ENCODE assay signal across 36 cellular contexts in genomic region chr1:58356402-58356801, GRCh38.
"Had no signal": no experiment of that assay in that cellular context is flagged by ENCODE, and none has a peak within 500 bp of the region (broad histone marks: within the 10 kb centered on the region; RNA-seq: fewer than 3 reads in every experiment).

No MANE protein-coding gene starts in this region.

- H3K36me3 ChIP-seq: adrenal gland, brain microvascular endothelial cell, breast epithelium had no signal

- H3K4me3 ChIP-seq: adrenal gland, body of pancreas, breast epithelium had no signal

- ATAC-seq: activated CD8-positive, alpha-beta T cell treated with anti-CD3 and anti-CD28 coated beads for 36 hours; activated naive CD4-positive, alpha-beta T cell treated with anti-CD3 and anti-CD28 coated beads, Interleukin-2, amount 50 U/mL, for 72 hours; activated T-cell treated with anti-CD3 and anti-CD28 coated beads, Interleukin-2, amount 50 U/mL, for 4 hours; activated T-cell treated with anti-CD3 and anti-CD28 coated beads, Interleukin-2, amount 50 U/mL, for 72 hours; activated T-helper 17 cell treated with anti-CD3 and anti-CD28 coated beads, Interleukin-2, amount 50 U/mL, for 72 hours; body of pancreas had no signal

- H3K27ac Mint-ChIP-seq: activated B cell treated with CpG ODN at 0.5 μM for 24 hours; activated CD4-positive, alpha-beta memory T cell treated with anti-CD3 and anti-CD28 coated beads for 36 hours; activated CD4-positive, alpha-beta T cell treated with anti-CD3 and anti-CD28 coated beads, Interleukin-2, amount 10 ng/mL, durations not matched to agents 24 days and 14 days; activated CD8-positive, alpha-beta T cell treated with anti-CD3 and anti-CD28 coated beads for 36 hours; activated naive CD4-positive, alpha-beta T cell treated with anti-CD3 and anti-CD28 coated beads for 36 hours; activated naive CD8-positive, alpha-beta T cell treated with anti-CD3 and anti-CD28 coated beads for 36 hours; activated T-cell treated with anti-CD3 and anti-CD28 coated beads, Interleukin-2, amount 50 U/mL, for 72 hours; activated T-helper 1 cell treated with anti-CD3 and anti-CD28 coated beads, Interleukin-12 subunit alpha, Interleukin-12 subunit beta, Interleukin-2, Interleukin-4 antibody, amounts not matched to agents 30 ng/mL and 10 ng/mL and 1 ng/mL, durations not matched to agents 14 hours and 24 hours and 36 hours; activated T-helper 17 cell treated with anti-CD3 and anti-CD28 coated beads, Interleukin-2, amount 50 U/mL, for 72 hours; T-helper 1 cell treated with Interleukin-12 subunit alpha and Interleukin-12 subunit beta and Interleukin-4 antibody, amounts not matched to agents 30 μg/mL and 1 μg/mL, for 36 hours; T-helper 2 cell treated with Interferon-gamma antibody and Interleukin-4, amounts not matched to agents 5 μg/mL and 100 μg/mL, for 36 hours had no signal

- H3K4me1 ChIP-seq: adrenal gland, breast epithelium had no signal

- DNase-seq: activated B cell treated with CpG ODN at 0.5 μM for 24 hours; activated CD4-positive, alpha-beta memory T cell treated with anti-CD3 and anti-CD28 coated beads for 36 hours; activated CD4-positive, alpha-beta T cell treated with anti-CD3 and anti-CD28 coated beads for 4 hours; activated CD4-positive, alpha-beta T cell treated with anti-CD3 and anti-CD28 coated beads, Interleukin-2, amount 10 ng/mL, durations not matched to agents 24 days and 14 days; activated CD4-positive, alpha-beta T cell treated with anti-CD3 and anti-CD28 coated beads, Interleukin-2, amount 50 U/mL, for 1 hour; activated CD4-positive, alpha-beta T cell treated with anti-CD3 and anti-CD28 coated beads, Interleukin-2, amount 50 U/mL, for 4 hours; activated CD4-positive, CD25-positive, alpha-beta regulatory T cell treated with anti-CD3 and anti-CD28 coated beads, Interleukin-2, amount 50 U/mL, for 72 hours; activated CD8-positive, alpha-beta memory T cell treated with anti-CD3 and anti-CD28 coated beads, Interleukin-2, amount 50 U/mL, for 4 hours; activated CD8-positive, alpha-beta T cell treated with anti-CD3 and anti-CD28 coated beads for 36 hours; activated effector memory CD4-positive, alpha-beta T cell treated with anti-CD3 and anti-CD28 coated beads, Interleukin-2, amount 50 U/mL, for 16 hours; activated gamma-delta T cell treated with Interleukin-2 at 50 U/mL for 16 hours; activated naive CD4-positive, alpha-beta T cell; activated naive CD4-positive, alpha-beta T cell treated with anti-CD3 and anti-CD28 coated beads for 36 hours; activated naive CD4-positive, alpha-beta T cell treated with anti-CD3 and anti-CD28 coated beads, Interleukin-2, amount 50 U/mL, for 16 hours; activated naive CD8-positive, alpha-beta T cell treated with anti-CD3 and anti-CD28 coated beads for 36 hours; activated T-cell treated with anti-CD3 and anti-CD28 coated beads for 4 hours; activated T-cell treated with anti-CD3 and anti-CD28 coated beads, Interleukin-2, amount 50 U/mL, for 1 hour; activated T-cell treated with anti-CD3 and anti-CD28 coated beads, Interleukin-2, amount 50 U/mL, for 4 hours; activated T-cell treated with anti-CD3 and anti-CD28 coated beads, Interleukin-2, amount 50 U/mL, for 72 hours; adrenal gland; amniotic stem cell; aorta; body of pancreas; brain microvascular endothelial cell; caudate nucleus; SW 1271; T-helper 1 cell; T-helper 2 cell; T-helper 9 cell had no signal

- H3K4me1 Mint-ChIP-seq: activated B cell treated with CpG ODN at 0.5 μM for 24 hours; activated CD4-positive, alpha-beta T cell treated with anti-CD3 and anti-CD28 coated beads, Interleukin-2, amount 10 ng/mL, durations not matched to agents 24 days and 14 days; activated T-helper 17 cell treated with anti-CD3 and anti-CD28 coated beads, Interleukin-2, amount 50 U/mL, for 72 hours had no signal

- H3K9me3 Mint-ChIP-seq: activated B cell treated with CpG ODN at 0.5 μM for 24 hours; activated CD4-positive, alpha-beta memory T cell treated with anti-CD3 and anti-CD28 coated beads for 36 hours; activated CD8-positive, alpha-beta T cell treated with anti-CD3 and anti-CD28 coated beads for 36 hours; activated T-cell treated with anti-CD3 and anti-CD28 coated beads, Interleukin-2, amount 50 U/mL, for 72 hours; activated T-helper 1 cell treated with anti-CD3 and anti-CD28 coated beads, Interleukin-12 subunit alpha, Interleukin-12 subunit beta, Interleukin-2, Interleukin-4 antibody, amounts not matched to agents 30 ng/mL and 10 ng/mL and 1 ng/mL, durations not matched to agents 14 hours and 24 hours and 36 hours; activated T-helper 17 cell treated with anti-CD3 and anti-CD28 coated beads, Interleukin-2, amount 50 U/mL, for 72 hours; T-helper 1 cell treated with Interleukin-12 subunit alpha and Interleukin-12 subunit beta and Interleukin-4 antibody, amounts not matched to agents 30 μg/mL and 1 μg/mL, for 36 hours had no signal

- H3K27me3 ChIP-seq: adrenal gland, body of pancreas, brain microvascular endothelial cell, breast epithelium had no signal

- H3K9me3 ChIP-seq: adrenal gland, body of pancreas, breast epithelium had no signal

- H3K27me3 Mint-ChIP-seq: activated B cell treated with CpG ODN at 0.5 μM for 24 hours; activated CD4-positive, alpha-beta memory T cell treated with anti-CD3 and anti-CD28 coated beads for 36 hours; activated CD4-positive, alpha-beta T cell treated with anti-CD3 and anti-CD28 coated beads, Interleukin-2, amount 10 ng/mL, durations not matched to agents 24 days and 14 days had no signal

- H3K4me3 Mint-ChIP-seq: activated B cell treated with CpG ODN at 0.5 μM for 24 hours; activated CD4-positive, alpha-beta memory T cell treated with anti-CD3 and anti-CD28 coated beads for 36 hours; activated CD4-positive, alpha-beta T cell treated with anti-CD3 and anti-CD28 coated beads, Interleukin-2, amount 10 ng/mL, durations not matched to agents 24 days and 14 days; activated CD8-positive, alpha-beta T cell treated with anti-CD3 and anti-CD28 coated beads for 36 hours; activated naive CD4-positive, alpha-beta T cell treated with anti-CD3 and anti-CD28 coated beads for 36 hours; activated naive CD8-positive, alpha-beta T cell treated with anti-CD3 and anti-CD28 coated beads for 36 hours; activated T-cell treated with anti-CD3 and anti-CD28 coated beads, Interleukin-2, amount 50 U/mL, for 4 hours; activated T-cell treated with anti-CD3 and anti-CD28 coated beads, Interleukin-2, amount 50 U/mL, for 72 hours; activated T-helper 1 cell treated with anti-CD3 and anti-CD28 coated beads, Interleukin-12 subunit alpha, Interleukin-12 subunit beta, Interleukin-2, Interleukin-4 antibody, amounts not matched to agents 30 ng/mL and 10 ng/mL and 1 ng/mL, durations not matched to agents 14 hours and 24 hours and 36 hours; activated T-helper 17 cell treated with anti-CD3 and anti-CD28 coated beads, Interleukin-2, amount 50 U/mL, for 72 hours; T-helper 1 cell treated with Interleukin-12 subunit alpha and Interleukin-12 subunit beta and Interleukin-4 antibody, amounts not matched to agents 30 μg/mL and 1 μg/mL, for 36 hours; T-helper 2 cell treated with Interferon-gamma antibody and Interleukin-4, amounts not matched to agents 5 μg/mL and 100 μg/mL, for 36 hours had no signal

- H3K27ac ChIP-seq: adrenal gland, body of pancreas, brain microvascular endothelial cell, breast epithelium, VCaP had no signal
